In genomic region chr12:65825323-65825572, GRCh38 we compare ENCODE assay signal across 9 cellular contexts. TPM values are rescaled to one million over a fixed set of nuclear protein-coding genes. Genes with fewer than 3 reads are reported as not detected.
A peak's percentile ranks its signal among the peaks of the same experiment; 100 is the strongest.
DNase-seq lines count a peak whose midpoint lies in the region; ATAC-seq and TF ChIP-seq lines count a peak whose summit lies in the region.
"Had no signal": no experiment of that assay in that cellular context is flagged by ENCODE, and none has a peak within 500 bp of the region (broad histone marks: within the 10 kb centered on the region; RNA-seq: fewer than 3 reads in every experiment).

No MANE protein-coding gene starts in this region.

- TF ChIP-seq CTCF in fibroblast of villous mesenchyme (IDR thresholded peaks at IDR 0.05; ENCODE audit: insufficient read depth, low read depth, low read length) = no peak
- no peak for TF ChIP-seq CTCF in osteoblast (IDR thresholded peaks at IDR 0.05; ENCODE audit: extremely low read depth, low read depth, low read length)

- H3K27me3 ChIP-seq in BLaER1 (peaks cover 87% of the 10 kb centered on the region), SJCRH30 (no peaks in the 10 kb centered on the region), osteoblast (ENCODE audit: insufficient read depth, low read length) (no peaks in the 10 kb centered on the region)

- H3K9me3 ChIP-seq in BLaER1 = 0 out of 2 replicates have a peak, but pooled peaks cover 4% of the 10 kb centered on the region
- no peaks in the 10 kb centered on the region for H3K9me3 ChIP-seq in SJCRH30 (replicated peaks)
- H3K9me3 ChIP-seq in osteoblast (ENCODE audit: low read depth, low read length) = no peaks in the 10 kb centered on the region

- ATAC-seq in GM21825 (IDR thresholded peaks at IDR 0.05; ENCODE audit: unreplicated experiment) = no peak
- ATAC-seq: activated CD4-positive, CD25-positive, alpha-beta regulatory T cell treated with anti-CD3 and anti-CD28 coated beads, Interleukin-2, amount 50 U/mL, for 24 hours had no signal

- intact Hi-C loops in posterior vena cava (cut with DNase I) = no loop called here

- H3K27ac ChIP-seq in BLaER1 = no peak overlapping the region
- peak overlapping the region; percentile 97 for H3K27ac ChIP-seq in SJCRH30
- peak overlapping the region; percentile 96 for H3K27ac ChIP-seq in osteoblast (ENCODE audit: low read depth, low read length)

- DNase-seq in SJCRH30 (no peak), fibroblast of villous mesenchyme (ENCODE audit: low read depth) (no peak), osteoblast (ENCODE audit: insufficient read length, low spot score, missing footprints) (no peak), posterior vena cava (ENCODE audit: low spot score) (no peak), NCI-H1105 treated with DMSO at 0.1 percent for 48 hours (lab: John Stamatoyannopoulos, UW) (no peak), NCI-H510A treated with DMSO at 0.1 percent for 48 hours (lab: John Stamatoyannopoulos, UW) (no peak)

- H4K20me1 ChIP-seq in BLaER1 (peaks cover 45% of the 10 kb centered on the region), osteoblast (ENCODE audit: insufficient read depth, low read length) (no peaks in the 10 kb centered on the region)

- H3K79me2 ChIP-seq in osteoblast (ENCODE audit: insufficient read depth, low read length) = peaks cover 71% of the 10 kb centered on the region

- H3K36me3 ChIP-seq in BLaER1 = no peaks in the 10 kb centered on the region
- H3K36me3 ChIP-seq in SJCRH30 = peaks cover 22% of the 10 kb centered on the region
- peaks cover 19% of the 10 kb centered on the region for H3K36me3 ChIP-seq in osteoblast (ENCODE audit: insufficient read depth, low read length)

- peak overlapping the region; percentile 97 for H3K4me2 ChIP-seq in BLaER1
- H3K4me2 ChIP-seq in osteoblast (ENCODE audit: insufficient read depth, low read length) = peak overlapping the region; percentile 96

- H3K4me1 ChIP-seq in BLaER1 (peaks cover 27% of the 10 kb centered on the region), SJCRH30 (peaks cover 16% of the 10 kb centered on the region), osteoblast (ENCODE audit: insufficient read depth, low read length) (peaks cover 45% of the 10 kb centered on the region)

- no peak overlapping the region for H2AFZ ChIP-seq in osteoblast (ENCODE audit: low read length)

- peak overlapping the region; percentile 67 for H3K4me3 ChIP-seq in BLaER1
- peak overlapping the region; percentile 78 for H3K4me3 ChIP-seq in SJCRH30
- H3K4me3 ChIP-seq in fibroblast of villous mesenchyme (ENCODE audit: low read depth, low read length) = peak overlapping the region; percentile 92
- peak overlapping the region; percentile 90 for H3K4me3 ChIP-seq in osteoblast (ENCODE audit: insufficient read depth, low read length)

- no peak overlapping the region for H3K9ac ChIP-seq in BLaER1

RNA-seq across cellular contexts. Expression of gene HMGA2, which starts 1.0 kb away (rescaled TPM):
- total RNA-seq in SJCRH30 (2014; rRNA removed; shearing (Covaris generic)) = 86.6 and 87.9 TPM in 2 replicates
- total RNA-seq in fibroblast of villous mesenchyme (29.8 and 48.0 TPM in 2 replicates), osteoblast (15.9 and 19.7 TPM in 2 replicates), posterior vena cava (1 to 10 TPM in 1 of 2 donors, under 1 TPM in 1; 0.09 to 1.2 TPM)
